Comparison of ENCODE assay signal across 9 cellular contexts in the genomic region with DNA sequence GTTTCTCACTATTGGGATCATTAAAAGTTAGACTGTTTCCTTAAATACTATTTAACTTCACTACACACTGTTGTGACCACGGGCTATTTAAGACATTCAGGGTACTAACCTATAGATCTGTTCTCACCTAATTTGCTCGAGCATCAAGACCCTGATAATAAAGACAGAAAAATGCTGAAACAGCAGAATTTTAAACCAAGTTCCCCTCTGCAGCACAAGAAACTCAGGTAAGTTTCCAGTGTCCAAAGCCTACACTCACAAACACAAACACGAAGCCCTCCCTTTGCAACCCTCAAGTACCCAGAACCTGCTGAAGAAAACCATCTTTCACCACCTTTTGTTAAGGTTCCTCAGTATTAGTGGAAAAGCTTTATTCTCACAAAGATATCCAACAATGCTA. TPM values are rescaled to one million over a fixed set of nuclear protein-coding genes. Genes with fewer than 3 reads are reported as not detected.
DNase-seq lines count a peak whose midpoint lies in the region; ATAC-seq and TF ChIP-seq lines count a peak whose summit lies in the region.
"Had no signal": no experiment of that assay in that cellular context is flagged by ENCODE, and none has a peak within 500 bp of the region (broad histone marks: within the 10 kb centered on the region; RNA-seq: fewer than 3 reads in every experiment).

No MANE protein-coding gene starts in this region.

- H3K4me3 ChIP-seq in liver (ENCODE audit: low read depth in 1 of 3, low read length in 3 of 3) (no peak overlapping the region), upper lobe of left lung (no peak overlapping the region)

- no peak for TF ChIP-seq POLR2A in upper lobe of left lung (IDR thresholded peaks at IDR 0.05)

- peak overlapping the region; percentile 95 for H3K27ac Mint-ChIP-seq in activated naive CD4-positive, alpha-beta T cell treated with anti-CD3 and anti-CD28 coated beads, Interleukin-2, amount 10 ng/mL, durations not matched to agents 7 days and 5 days
- peak overlapping the region; percentile 91 for H3K27ac Mint-ChIP-seq in activated T-helper 2 cell treated with anti-CD3 and anti-CD28 coated beads, Interferon-gamma antibody, Interleukin-2, Interleukin-4, amounts not matched to agents 10 μg/mL and 5 μg/mL and 100 μg/mL, durations not matched to agents 14 hours and 24 hours and 36 hours

- H3K9me3 ChIP-seq in liver (ENCODE audit: control insufficient read depth in 4 of 4, low read length in 3 of 4), result no peaks in the 10 kb centered on the region
- no peaks in the 10 kb centered on the region for H3K9me3 ChIP-seq in upper lobe of left lung

- H3K27me3 ChIP-seq in liver (ENCODE audit: control insufficient read depth in 4 of 4, insufficient read depth in 4 of 4, low read length in 3 of 4), result no peaks in the 10 kb centered on the region
- H3K27me3 ChIP-seq in upper lobe of left lung, result no peaks in the 10 kb centered on the region

- no peak for DNase-seq in activated naive CD4-positive, alpha-beta T cell treated with anti-CD3 and anti-CD28 coated beads, Interleukin-2, amount 10 ng/mL, durations not matched to agents 7 days and 5 days
- DNase-seq in activated naive CD4-positive, alpha-beta T cell treated with Interleukin-2 at 50 U/mL for 16 hours, result no peak
- DNase-seq in activated T-helper 2 cell treated with anti-CD3 and anti-CD28 coated beads, Interferon-gamma antibody, Interleukin-2, Interleukin-4, amounts not matched to agents 10 μg/mL and 5 μg/mL and 100 μg/mL, durations not matched to agents 14 hours and 24 hours and 36 hours (ENCODE audit: low spot score), result no peak
- DNase-seq in upper lobe of left lung (no peak), DMS53 treated with DMSO at 0.1 percent for 48 hours (lab: John Stamatoyannopoulos, UW; ENCODE audit: unreplicated experiment) (no peak), NCI-H2171 (lab: John Stamatoyannopoulos, UW) (no peak), DMS79 treated with DMSO at 0.1 percent for 48 hours (lab: John Stamatoyannopoulos, UW) (no peak)

- intact Hi-C loops in activated T-helper 2 cell treated with anti-CD3 and anti-CD28 coated beads, Interferon-gamma antibody, Interleukin-2, Interleukin-4, amounts not matched to agents 10 μg/mL and 5 μg/mL and 100 μg/mL, durations not matched to agents 14 hours and 24 hours and 36 hours (cut with micrococcal nuclease), result loop anchor here (1.0 to 10.0 kb wide), 7 partner anchors 9 to 1390 kb away; a partner anchor contains a TSS

- peak overlapping the region; percentile 100 for H3K4me3 Mint-ChIP-seq in activated naive CD4-positive, alpha-beta T cell treated with anti-CD3 and anti-CD28 coated beads, Interleukin-2, amount 10 ng/mL, durations not matched to agents 7 days and 5 days
- H3K4me3 Mint-ChIP-seq in activated T-helper 2 cell treated with anti-CD3 and anti-CD28 coated beads, Interferon-gamma antibody, Interleukin-2, Interleukin-4, amounts not matched to agents 10 μg/mL and 5 μg/mL and 100 μg/mL, durations not matched to agents 14 hours and 24 hours and 36 hours (ENCODE audit: low read depth), result peak overlapping the region; percentile 96

- H3K9me3 Mint-ChIP-seq in activated naive CD4-positive, alpha-beta T cell treated with anti-CD3 and anti-CD28 coated beads, Interleukin-2, amount 10 ng/mL, durations not matched to agents 7 days and 5 days, result no peaks in the 10 kb centered on the region
- no peaks in the 10 kb centered on the region for H3K9me3 Mint-ChIP-seq in activated T-helper 2 cell treated with anti-CD3 and anti-CD28 coated beads, Interferon-gamma antibody, Interleukin-2, Interleukin-4, amounts not matched to agents 10 μg/mL and 5 μg/mL and 100 μg/mL, durations not matched to agents 14 hours and 24 hours and 36 hours

- TF ChIP-seq CTCF in liver (IDR thresholded peaks at IDR 0.05; ENCODE audit: low read depth, low read length, missing input control), result no peak
- TF ChIP-seq CTCF in upper lobe of left lung (IDR thresholded peaks at IDR 0.05), result no peak

- H3K9ac ChIP-seq in liver (ENCODE audit: low read depth in 1 of 2, low read length in 2 of 2), result peak overlapping the region in 1 of 2 donors; percentile 27

- 75% methylated on average over 3 of the region's 3 CpGs for WGBS in liver
- 51 to 58% methylated on average over 3 of the region's 3 CpGs for WGBS in upper lobe of left lung, 2 donors

- H3K4me1 ChIP-seq in liver (ENCODE audit: control insufficient read depth in 4 of 4, insufficient read depth in 4 of 4, low read length in 3 of 4) (peaks cover 11 to 57% (median 44%) of the 10 kb centered on the region in 4 donors), upper lobe of left lung (peaks cover 56 to 80% (median 69%) of the 10 kb centered on the region in 4 donors)

- H3K36me3 ChIP-seq in liver (ENCODE audit: control insufficient read depth in 4 of 4, insufficient read depth in 3 of 4, low read depth in 1 of 4, low read length in 3 of 4), result peaks cover 0 to 1% (median 0%) of the 10 kb centered on the region in 4 donors
- H3K36me3 ChIP-seq in upper lobe of left lung, result no peaks in the 10 kb centered on the region

- no peak for ATAC-seq in upper lobe of left lung (ENCODE audit: low FRiP score in 2 of 2)
- ATAC-seq: esophagus mucosa had no signal

- CTCF ChIA-PET in activated naive CD4-positive, alpha-beta T cell treated with anti-CD3 and anti-CD28 coated beads, Interleukin-2, amount 10 ng/mL, durations not matched to agents 7 days and 5 days (lab: Charles Lee), result interaction anchor here (1.3 to 1.7 kb wide), 5 partner anchors 8 to 428 kb away, joined by 3 to 7 read pairs (median 5); no protein-coding TSS in a partner anchor

- H3K4me1 Mint-ChIP-seq in activated naive CD4-positive, alpha-beta T cell treated with anti-CD3 and anti-CD28 coated beads, Interleukin-2, amount 10 ng/mL, durations not matched to agents 7 days and 5 days, result peaks cover 63% of the 10 kb centered on the region
- H3K4me1 Mint-ChIP-seq in activated T-helper 2 cell treated with anti-CD3 and anti-CD28 coated beads, Interferon-gamma antibody, Interleukin-2, Interleukin-4, amounts not matched to agents 10 μg/mL and 5 μg/mL and 100 μg/mL, durations not matched to agents 14 hours and 24 hours and 36 hours (ENCODE audit: low read depth), result peaks cover 49% of the 10 kb centered on the region

- no peak for TF ChIP-seq EP300 in upper lobe of left lung (IDR thresholded peaks at IDR 0.05)

- no peak for TF ChIP-seq RAD21 in liver (IDR thresholded peaks at IDR 0.05)

- H3K27ac ChIP-seq in liver (ENCODE audit: low read depth in 1 of 2, low read length in 2 of 2), result peak overlapping the region; percentile 89 to 100
- peak overlapping the region in 3 of 4 donors; percentile 96 to 98 (median 98) for H3K27ac ChIP-seq in upper lobe of left lung

- H3K36me3 Mint-ChIP-seq in activated naive CD4-positive, alpha-beta T cell treated with anti-CD3 and anti-CD28 coated beads, Interleukin-2, amount 10 ng/mL, durations not matched to agents 7 days and 5 days, result peaks cover 63% of the 10 kb centered on the region
- peaks cover 81% of the 10 kb centered on the region for H3K36me3 Mint-ChIP-seq in activated T-helper 2 cell treated with anti-CD3 and anti-CD28 coated beads, Interferon-gamma antibody, Interleukin-2, Interleukin-4, amounts not matched to agents 10 μg/mL and 5 μg/mL and 100 μg/mL, durations not matched to agents 14 hours and 24 hours and 36 hours (ENCODE audit: low read depth)

- H3K27me3 Mint-ChIP-seq in activated naive CD4-positive, alpha-beta T cell treated with anti-CD3 and anti-CD28 coated beads, Interleukin-2, amount 10 ng/mL, durations not matched to agents 7 days and 5 days, result peaks cover 5% of the 10 kb centered on the region
- no peaks in the 10 kb centered on the region for H3K27me3 Mint-ChIP-seq in activated T-helper 2 cell treated with anti-CD3 and anti-CD28 coated beads, Interferon-gamma antibody, Interleukin-2, Interleukin-4, amounts not matched to agents 10 μg/mL and 5 μg/mL and 100 μg/mL, durations not matched to agents 14 hours and 24 hours and 36 hours (ENCODE audit: low read depth)

TF ChIP-seq in liver, 16 proteins besides CTCF, POLR2A, EP300 and RAD21 (continues in another document):
- TF ChIP-seq YY1 (IDR thresholded peaks at IDR 0.05), result no peak
- TF ChIP-seq, protein P1, sequence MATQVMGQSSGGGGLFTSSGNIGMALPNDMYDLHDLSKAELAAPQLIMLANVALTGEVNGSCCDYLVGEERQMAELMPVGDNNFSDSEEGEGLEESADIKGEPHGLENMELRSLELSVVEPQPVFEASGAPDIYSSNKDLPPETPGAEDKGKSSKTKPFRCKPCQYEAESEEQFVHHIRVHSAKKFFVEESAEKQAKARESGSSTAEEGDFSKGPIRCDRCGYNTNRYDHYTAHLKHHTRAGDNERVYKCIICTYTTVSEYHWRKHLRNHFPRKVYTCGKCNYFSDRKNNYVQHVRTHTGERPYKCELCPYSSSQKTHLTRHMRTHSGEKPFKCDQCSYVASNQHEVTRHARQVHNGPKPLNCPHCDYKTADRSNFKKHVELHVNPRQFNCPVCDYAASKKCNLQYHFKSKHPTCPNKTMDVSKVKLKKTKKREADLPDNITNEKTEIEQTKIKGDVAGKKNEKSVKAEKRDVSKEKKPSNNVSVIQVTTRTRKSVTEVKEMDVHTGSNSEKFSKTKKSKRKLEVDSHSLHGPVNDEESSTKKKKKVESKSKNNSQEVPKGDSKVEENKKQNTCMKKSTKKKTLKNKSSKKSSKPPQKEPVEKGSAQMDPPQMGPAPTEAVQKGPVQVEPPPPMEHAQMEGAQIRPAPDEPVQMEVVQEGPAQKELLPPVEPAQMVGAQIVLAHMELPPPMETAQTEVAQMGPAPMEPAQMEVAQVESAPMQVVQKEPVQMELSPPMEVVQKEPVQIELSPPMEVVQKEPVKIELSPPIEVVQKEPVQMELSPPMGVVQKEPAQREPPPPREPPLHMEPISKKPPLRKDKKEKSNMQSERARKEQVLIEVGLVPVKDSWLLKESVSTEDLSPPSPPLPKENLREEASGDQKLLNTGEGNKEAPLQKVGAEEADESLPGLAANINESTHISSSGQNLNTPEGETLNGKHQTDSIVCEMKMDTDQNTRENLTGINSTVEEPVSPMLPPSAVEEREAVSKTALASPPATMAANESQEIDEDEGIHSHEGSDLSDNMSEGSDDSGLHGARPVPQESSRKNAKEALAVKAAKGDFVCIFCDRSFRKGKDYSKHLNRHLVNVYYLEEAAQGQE (IDR thresholded peaks at IDR 0.05), result no peak
- no peak for TF ChIP-seq JUND (IDR thresholded peaks at IDR 0.05)

RNA-seq across cellular contexts. Expression of a gene that starts 4.0 kb away (rescaled TPM):
- total RNA-seq in activated T-helper 2 cell treated with anti-CD3 and anti-CD28 coated beads, Interferon-gamma antibody, Interleukin-2, Interleukin-4, amounts not matched to agents 10 μg/mL and 5 μg/mL and 100 μg/mL, durations not matched to agents 14 hours and 24 hours and 36 hours, result 225 and 231 TPM in 2 replicates
- total RNA-seq in liver, result 10 to 100 TPM; 51.6 to 77.8 TPM
- polyA plus RNA-seq in liver, result 10 to 100 TPM; 32.8 to 40.8 TPM
- total RNA-seq in upper lobe of left lung, result 100 to 1,000 TPM in 4 of 6 donors, 10 to 100 TPM in 2; 72.0 to 177 (median 111) TPM

RNA-seq across cellular contexts. Expression of a gene that starts 4.2 kb away (rescaled TPM):
- total RNA-seq in activated T-helper 2 cell treated with anti-CD3 and anti-CD28 coated beads, Interferon-gamma antibody, Interleukin-2, Interleukin-4, amounts not matched to agents 10 μg/mL and 5 μg/mL and 100 μg/mL, durations not matched to agents 14 hours and 24 hours and 36 hours, result 30.0 and 33.0 TPM in 2 replicates
- 10 to 100 TPM in 1 of 2 donors, 1 to 10 TPM in 1; 5.9 to 26.8 TPM for total RNA-seq in liver
- 1 to 10 TPM; 4.2 to 7.5 TPM for polyA plus RNA-seq in liver
- 10 to 100 TPM in 5 of 6 donors, 1 to 10 TPM in 1; 9.4 to 22.0 (median 13.3) TPM for total RNA-seq in upper lobe of left lung
